ENCODE assay signal across 1 cellular context in the genomic region with DNA sequence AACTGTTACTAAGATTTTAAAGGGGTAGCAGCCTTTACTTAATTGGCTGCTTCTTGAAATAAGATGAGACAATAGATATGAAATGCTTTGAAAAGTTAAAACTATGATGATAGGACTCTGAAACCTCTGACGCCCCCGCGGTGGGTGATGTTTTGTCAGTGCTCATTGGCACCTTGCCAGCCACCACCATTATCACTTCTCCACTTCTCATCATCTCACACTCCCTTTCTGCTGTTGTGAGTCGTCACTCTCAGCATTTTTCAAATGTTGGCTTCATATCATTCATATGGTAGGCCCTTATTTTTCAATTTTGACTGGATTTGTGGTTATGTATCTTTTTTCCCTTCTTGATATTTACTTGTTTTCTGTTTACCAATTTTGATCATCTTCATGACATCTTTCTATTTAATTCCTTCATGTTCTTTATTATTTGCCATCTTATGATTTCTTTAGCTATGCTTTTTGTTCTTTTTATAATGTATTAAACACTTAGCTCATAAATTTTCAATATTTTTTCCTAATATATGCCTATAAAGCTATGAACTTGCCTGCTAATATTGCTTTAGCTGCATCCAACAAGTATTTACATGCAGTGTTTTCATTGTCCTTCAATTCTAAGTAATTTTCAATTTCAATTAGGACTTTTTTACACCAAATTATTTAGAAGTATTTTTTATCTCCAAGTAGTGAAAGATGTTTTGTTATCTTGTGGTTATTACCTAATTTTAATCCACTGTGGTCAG.
A peak's percentile ranks its signal among the peaks of the same experiment; 100 is the strongest.
TF ChIP-seq lines count a peak whose summit lies in the region.

No MANE protein-coding gene starts in this region.

TF ChIP-seq in K562, 482 proteins besides CTCF, POLR2A, EP300 and RAD21 (continues in another document):
- TF ChIP-seq NKRF (IDR thresholded peaks at IDR 0.05; ENCODE audit: borderline replicate concordance) (no peak), ETV5 (CRISPR knock-in tag; IDR thresholded peaks at IDR 0.05; ENCODE audit: low read depth) (no peak), ZNF639 (CRISPR knock-in tag; conservative IDR thresholded peaks at IDR 0.05 in 1 of 2, IDR thresholded peaks at IDR 0.05 in 1 of 2) (no peak), ZNF77 (CRISPR knock-in tag; IDR thresholded peaks at IDR 0.05) (no peak), RCOR1 (IDR thresholded peaks at IDR 0.05; ENCODE audit: borderline replicate concordance in 1 of 2, low read depth in 2 of 2, low read length in 2 of 2) (peak in 1 of 2 experiments; percentile 7; a peak in 1 of 4 replicates), ZFP1 (CRISPR knock-in tag; IDR thresholded peaks at IDR 0.05) (no peak), NELFE (IDR thresholded peaks at IDR 0.05; ENCODE audit: insufficient read depth, insufficient read length) (no peak), POLR2AphosphoS2 (IDR thresholded peaks at IDR 0.05; ENCODE audit: low read length) (no peak), ZNF695 (CRISPR knock-in tag; IDR thresholded peaks at IDR 0.05) (no peak), SMAD1 (IDR thresholded peaks at IDR 0.05; ENCODE audit: low read depth, low read length, partially characterized antibody) (peak; percentile 93), CREM (IDR thresholded peaks at IDR 0.05; ENCODE audit: low read depth) (no peak), EGR1 (conservative IDR thresholded peaks at IDR 0.05) (peak; percentile 93), MTA3 (IDR thresholded peaks at IDR 0.05; ENCODE audit: borderline replicate concordance) (no peak), JUND (IDR thresholded peaks at IDR 0.05; ENCODE audit: borderline replicate concordance, low read depth, low read length) (peak; percentile 28; the same call in 1 of the 2 replicates), JUND (tag; IDR thresholded peaks at IDR 0.05; ENCODE audit: borderline replicate concordance, low read depth, low read length) (no peak), EHMT2 (IDR thresholded peaks at IDR 0.05) (0 out of 2 replicates have a peak, but pooled peaks have one; percentile 9), SOX6 (IDR thresholded peaks at IDR 0.05) (0 out of 2 replicates have a peak, but pooled peaks have one; percentile 38), BDP1 (IDR thresholded peaks at IDR 0.05; ENCODE audit: insufficient read depth, insufficient read length) (no peak), ZFPM2 (CRISPR knock-in tag; IDR thresholded peaks at IDR 0.05) (no peak), BRCA1 (IDR thresholded peaks at IDR 0.05) (no peak), BRCA1 (CRISPR knock-in tag; IDR thresholded peaks at IDR 0.05) (no peak), HES1 (IDR thresholded peaks at IDR 0.05; ENCODE audit: low read depth) (no peak), L3MBTL2 (IDR thresholded peaks at IDR 0.05) (no peak), ZNF316 (IDR thresholded peaks at IDR 0.05) (0 out of 2 replicates have a peak, but pooled peaks have one; percentile 4), MYBL2 (IDR thresholded peaks at IDR 0.05; ENCODE audit: low read depth) (peak; percentile 54; the same call in 1 of the 2 replicates), MYBL2 (CRISPR knock-in tag; IDR thresholded peaks at IDR 0.05; ENCODE audit: borderline replicate concordance) (no peak), RBM25 (IDR thresholded peaks at IDR 0.05; ENCODE audit: low read depth, low read length, severe bottlenecking) (peak; percentile 36), MAFG (tag; conservative IDR thresholded peaks at IDR 0.05) (no peak), MTA2 (IDR thresholded peaks at IDR 0.05; ENCODE audit: low read depth) (no peak), SMARCE1 (IDR thresholded peaks at IDR 0.05) (0 out of 2 replicates have a peak, but pooled peaks have one; percentile 18), FOXM1 (IDR thresholded peaks at IDR 0.05; ENCODE audit: low read depth) (peak; percentile 80), FOXM1 (CRISPR knock-in tag; IDR thresholded peaks at IDR 0.05; ENCODE audit: low read depth) (no peak), CTBP1 (IDR thresholded peaks at IDR 0.05; ENCODE audit: borderline replicate concordance) (0 out of 2 replicates have a peak, but pooled peaks have one; percentile 30), TAF7 (tag; IDR thresholded peaks at IDR 0.05) (no peak), MCM2 (IDR thresholded peaks at IDR 0.05; ENCODE audit: low read depth) (no peak), ARID1B (IDR thresholded peaks at IDR 0.05) (peak; percentile 51), MITF (IDR thresholded peaks at IDR 0.05) (no peak), CBFA2T3 (IDR thresholded peaks at IDR 0.05) (peak; percentile 29), NRF1 (conservative IDR thresholded peaks at IDR 0.05 in 1 of 2, IDR thresholded peaks at IDR 0.05 in 1 of 2) (no peak), ZBED1 (IDR thresholded peaks at IDR 0.05) (no peak), RERE (CRISPR knock-in tag; IDR thresholded peaks at IDR 0.05; ENCODE audit: borderline replicate concordance) (no peak), ZZZ3 (IDR thresholded peaks at IDR 0.05) (no peak)
- TF ChIP-seq, protein P1, sequence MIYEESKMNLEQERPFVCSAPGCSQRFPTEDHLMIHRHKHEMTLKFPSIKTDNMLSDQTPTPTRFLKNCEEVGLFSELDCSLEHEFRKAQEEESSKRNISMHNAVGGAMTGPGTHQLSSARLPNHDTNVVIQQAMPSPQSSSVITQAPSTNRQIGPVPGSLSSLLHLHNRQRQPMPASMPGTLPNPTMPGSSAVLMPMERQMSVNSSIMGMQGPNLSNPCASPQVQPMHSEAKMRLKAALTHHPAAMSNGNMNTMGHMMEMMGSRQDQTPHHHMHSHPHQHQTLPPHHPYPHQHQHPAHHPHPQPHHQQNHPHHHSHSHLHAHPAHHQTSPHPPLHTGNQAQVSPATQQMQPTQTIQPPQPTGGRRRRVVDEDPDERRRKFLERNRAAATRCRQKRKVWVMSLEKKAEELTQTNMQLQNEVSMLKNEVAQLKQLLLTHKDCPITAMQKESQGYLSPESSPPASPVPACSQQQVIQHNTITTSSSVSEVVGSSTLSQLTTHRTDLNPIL (CRISPR knock-in tag; IDR thresholded peaks at IDR 0.05) = no peak
- TF ChIP-seq, protein P2, sequence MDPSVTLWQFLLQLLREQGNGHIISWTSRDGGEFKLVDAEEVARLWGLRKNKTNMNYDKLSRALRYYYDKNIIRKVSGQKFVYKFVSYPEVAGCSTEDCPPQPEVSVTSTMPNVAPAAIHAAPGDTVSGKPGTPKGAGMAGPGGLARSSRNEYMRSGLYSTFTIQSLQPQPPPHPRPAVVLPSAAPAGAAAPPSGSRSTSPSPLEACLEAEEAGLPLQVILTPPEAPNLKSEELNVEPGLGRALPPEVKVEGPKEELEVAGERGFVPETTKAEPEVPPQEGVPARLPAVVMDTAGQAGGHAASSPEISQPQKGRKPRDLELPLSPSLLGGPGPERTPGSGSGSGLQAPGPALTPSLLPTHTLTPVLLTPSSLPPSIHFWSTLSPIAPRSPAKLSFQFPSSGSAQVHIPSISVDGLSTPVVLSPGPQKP (CRISPR knock-in tag; IDR thresholded peaks at IDR 0.05) = no peak
- TF ChIP-seq, protein P3, sequence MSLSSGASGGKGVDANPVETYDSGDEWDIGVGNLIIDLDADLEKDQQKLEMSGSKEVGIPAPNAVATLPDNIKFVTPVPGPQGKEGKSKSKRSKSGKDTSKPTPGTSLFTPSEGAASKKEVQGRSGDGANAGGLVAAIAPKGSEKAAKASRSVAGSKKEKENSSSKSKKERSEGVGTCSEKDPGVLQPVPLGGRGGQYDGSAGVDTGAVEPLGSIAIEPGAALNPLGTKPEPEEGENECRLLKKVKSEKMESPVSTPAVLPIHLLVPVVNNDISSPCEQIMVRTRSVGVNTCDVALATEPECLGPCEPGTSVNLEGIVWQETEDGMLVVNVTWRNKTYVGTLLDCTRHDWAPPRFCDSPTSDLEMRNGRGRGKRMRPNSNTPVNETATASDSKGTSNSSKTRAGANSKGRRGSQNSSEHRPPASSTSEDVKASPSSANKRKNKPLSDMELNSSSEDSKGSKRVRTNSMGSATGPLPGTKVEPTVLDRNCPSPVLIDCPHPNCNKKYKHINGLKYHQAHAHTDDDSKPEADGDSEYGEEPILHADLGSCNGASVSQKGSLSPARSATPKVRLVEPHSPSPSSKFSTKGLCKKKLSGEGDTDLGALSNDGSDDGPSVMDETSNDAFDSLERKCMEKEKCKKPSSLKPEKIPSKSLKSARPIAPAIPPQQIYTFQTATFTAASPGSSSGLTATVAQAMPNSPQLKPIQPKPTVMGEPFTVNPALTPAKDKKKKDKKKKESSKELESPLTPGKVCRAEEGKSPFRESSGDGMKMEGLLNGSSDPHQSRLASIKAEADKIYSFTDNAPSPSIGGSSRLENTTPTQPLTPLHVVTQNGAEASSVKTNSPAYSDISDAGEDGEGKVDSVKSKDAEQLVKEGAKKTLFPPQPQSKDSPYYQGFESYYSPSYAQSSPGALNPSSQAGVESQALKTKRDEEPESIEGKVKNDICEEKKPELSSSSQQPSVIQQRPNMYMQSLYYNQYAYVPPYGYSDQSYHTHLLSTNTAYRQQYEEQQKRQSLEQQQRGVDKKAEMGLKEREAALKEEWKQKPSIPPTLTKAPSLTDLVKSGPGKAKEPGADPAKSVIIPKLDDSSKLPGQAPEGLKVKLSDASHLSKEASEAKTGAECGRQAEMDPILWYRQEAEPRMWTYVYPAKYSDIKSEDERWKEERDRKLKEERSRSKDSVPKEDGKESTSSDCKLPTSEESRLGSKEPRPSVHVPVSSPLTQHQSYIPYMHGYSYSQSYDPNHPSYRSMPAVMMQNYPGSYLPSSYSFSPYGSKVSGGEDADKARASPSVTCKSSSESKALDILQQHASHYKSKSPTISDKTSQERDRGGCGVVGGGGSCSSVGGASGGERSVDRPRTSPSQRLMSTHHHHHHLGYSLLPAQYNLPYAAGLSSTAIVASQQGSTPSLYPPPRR (CRISPR knock-in tag; IDR thresholded peaks at IDR 0.05; ENCODE audit: borderline replicate concordance) = no peak
